Comparison of ENCODE assay signal across 8 cellular contexts in the genomic region with DNA sequence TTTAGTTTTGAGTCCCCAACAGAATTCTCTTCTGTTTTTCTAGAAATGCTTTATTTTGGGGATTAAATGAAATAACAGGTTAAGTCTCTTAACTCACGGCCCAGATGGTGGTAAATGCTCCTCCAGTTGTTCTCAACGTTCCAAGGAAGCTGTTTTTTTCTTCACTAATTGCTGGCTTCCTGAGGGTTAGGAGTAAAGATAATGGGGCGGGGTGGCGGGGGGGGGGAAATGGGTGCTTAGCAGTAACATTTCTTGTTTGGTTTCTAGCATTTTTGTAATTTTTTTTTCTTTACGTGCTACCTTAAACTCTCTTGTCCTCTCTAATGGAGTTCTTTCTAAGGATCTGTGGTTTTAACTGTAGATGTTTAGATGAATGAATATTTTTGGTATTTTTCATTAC. TPM values are rescaled to one million over a fixed set of nuclear protein-coding genes. Genes with fewer than 3 reads are reported as not detected.
DNase-seq lines count a peak whose midpoint lies in the region; ATAC-seq and TF ChIP-seq lines count a peak whose summit lies in the region.

No MANE protein-coding gene starts in this region.

- peaks cover 50% of the 10 kb centered on the region for H3K36me3 ChIP-seq in effector memory CD4-positive, alpha-beta T cell (ENCODE audit: control insufficient read depth, insufficient read depth, low read length)

- peak overlapping the region; percentile 98 for H3K27ac ChIP-seq in effector memory CD4-positive, alpha-beta T cell (ENCODE audit: insufficient read depth, low read length, poor library complexity, severe bottlenecking)

- peaks cover 40% of the 10 kb centered on the region for H3K27me3 Mint-ChIP-seq in neural crest cell (ENCODE audit: low read depth)

- TF ChIP-seq CTCF in neural crest cell (conservative IDR thresholded peaks at IDR 0.05), result no peak

- H3K4me1 ChIP-seq in effector memory CD4-positive, alpha-beta T cell (ENCODE audit: control insufficient read depth, insufficient read depth, low read length, poor library complexity, severe bottlenecking), result peaks cover 48% of the 10 kb centered on the region

- H3K4me3 Mint-ChIP-seq in neural crest cell, result peak overlapping the region; percentile 97

- no peaks in the 10 kb centered on the region for H3K9me3 ChIP-seq in effector memory CD4-positive, alpha-beta T cell (ENCODE audit: control insufficient read depth, low read length)

- no peaks in the 10 kb centered on the region for H3K27me3 ChIP-seq in effector memory CD4-positive, alpha-beta T cell (replicated peaks; ENCODE audit: control insufficient read depth, insufficient read depth, low read length, poor library complexity, severe bottlenecking)

- DNase-seq in COR-L47 (lab: John Stamatoyannopoulos, UW) (peak; percentile 17), NCI-H69 (lab: John Stamatoyannopoulos, UW) (peak; percentile 77), neural crest cell (ENCODE audit: low read depth, low spot score) (no peak), NCI-H345 (lab: John Stamatoyannopoulos, UW) (no peak), CD1c-positive myeloid dendritic cell (ENCODE audit: extremely low spot score) (no peak)
- no peak for DNase-seq in effector memory CD4-positive, alpha-beta T cell
- DNase-seq in activated CD4-positive, CD25-positive, alpha-beta regulatory T cell (lab: John Stamatoyannopoulos, UW), result no peak

- ATAC-seq in GM21786 (IDR thresholded peaks at IDR 0.05; ENCODE audit: unreplicated experiment), result no peak

- H3K36me3 Mint-ChIP-seq in neural crest cell (ENCODE audit: low read depth), result peaks cover 49% of the 10 kb centered on the region

- peaks cover 62% of the 10 kb centered on the region for H3K4me1 Mint-ChIP-seq in neural crest cell

- peak overlapping the region; percentile 100 for H3K27ac Mint-ChIP-seq in neural crest cell (ENCODE audit: unreplicated experiment)

- H3K4me3 ChIP-seq in effector memory CD4-positive, alpha-beta T cell (ENCODE audit: insufficient read depth, low read depth, low read length, poor library complexity, severe bottlenecking), result peak overlapping the region; percentile 71

- H3K9me3 Mint-ChIP-seq in neural crest cell, result no peaks in the 10 kb centered on the region

RNA-seq across cellular contexts. Expression of gene SRSF3, which starts 2.2 kb away (rescaled TPM):
- 611 and 636 TPM in 2 replicates for total RNA-seq in neural crest cell

RNA-seq across cellular contexts. Expression of gene STK38, which starts 49.1 kb away (rescaled TPM):
- total RNA-seq in neural crest cell, result 26.8 and 27.7 TPM in 2 replicates

Comparison
In these comparisons a context has a peak if more than half of its experiments do, and no peak if none do; other contexts are left out.
1. DNase-seq: peak in COR-L47 (single experiment) and NCI-H69 (single experiment); none in effector memory CD4-positive, alpha-beta T cell (0 of 3), neural crest cell (single experiment), NCI-H345 (single experiment), activated CD4-positive, CD25-positive, alpha-beta regulatory T cell (0 of 4) and CD1c-positive myeloid dendritic cell (single experiment).